9 cellular contexts compared by ENCODE assay signal in genomic region chr2:82728090-82728489, GRCh38.
"Had no signal": no experiment of that assay in that cellular context is flagged by ENCODE, and none has a peak within 500 bp of the region (broad histone marks: within the 10 kb centered on the region; RNA-seq: fewer than 3 reads in every experiment).

No MANE protein-coding gene starts in this region.

- H3K4me3 ChIP-seq: GM23248, HAP-1 had no signal

- H2AFZ ChIP-seq: GM23248 had no signal

- H3K9ac ChIP-seq: GM23248, KMS-11 had no signal

- H3K36me3 ChIP-seq: HAP-1 had no signal

- FAIRE-seq: HTR-8/SVneo had no signal

- H3K27ac Mint-ChIP-seq: HFFc6 had no signal

- H3K4me2 ChIP-seq: KMS-11 had no signal

- H3K4me3 Mint-ChIP-seq: HFFc6 had no signal

- ATAC-seq: HCT116 had no signal

- H3K4me1 ChIP-seq: HAP-1 had no signal

- H3K9me3 ChIP-seq: HAP-1 had no signal

- DNase-seq: GM23248, H7, HFFc6, Karpas-422, KBM-7 had no signal

- H3K27ac ChIP-seq: GM23248, KMS-11 had no signal
